Comparison of ENCODE assay signal across 12 cellular contexts in the genomic region with DNA sequence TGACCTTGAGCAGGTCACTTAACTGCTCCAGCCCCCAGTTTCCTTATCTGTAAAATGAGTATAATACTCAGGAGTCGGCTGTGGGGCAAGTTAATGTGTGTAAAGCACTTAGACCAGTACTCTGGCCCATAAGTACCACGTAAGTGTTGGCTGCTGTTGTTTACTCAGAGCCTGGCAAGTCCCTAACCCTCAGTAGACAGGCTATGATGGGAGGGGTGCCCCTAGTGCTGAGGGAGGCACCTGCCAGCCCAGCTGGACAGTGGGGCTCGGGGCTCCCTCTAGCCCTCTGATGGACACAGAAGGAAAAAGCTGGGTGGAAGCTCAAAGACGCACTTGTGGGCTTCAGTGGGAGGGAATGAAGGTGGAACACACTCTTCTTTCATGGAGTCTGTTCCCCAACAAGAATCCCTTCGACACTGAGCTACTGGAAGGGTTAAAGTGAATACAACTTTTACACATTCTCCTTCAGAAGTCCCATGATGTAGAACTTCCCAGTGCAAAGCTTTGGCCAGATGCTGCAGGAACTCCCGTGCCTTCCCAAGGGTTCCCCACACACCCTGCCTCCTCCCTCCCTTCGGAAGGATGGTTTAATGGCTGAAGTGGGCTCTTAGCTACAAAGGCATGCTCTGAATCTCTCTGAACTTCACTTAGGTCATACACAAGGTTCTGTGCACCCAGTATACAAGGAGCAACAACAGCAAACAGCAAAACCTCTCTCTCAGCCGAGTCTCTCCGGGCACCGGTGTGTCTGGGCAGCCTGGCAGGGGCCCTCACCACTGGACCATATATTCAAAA.
"Had no signal": no experiment of that assay in that cellular context is flagged by ENCODE, and none has a peak within 500 bp of the region (broad histone marks: within the 10 kb centered on the region; RNA-seq: fewer than 3 reads in every experiment).

No MANE protein-coding gene starts in this region.

- H3K4me3 ChIP-seq: hepatocyte, thyroid gland had no signal

- DNase-seq: activated B cell treated with CpG ODN at 0.5 μM for 24 hours; activated effector memory CD4-positive, alpha-beta T cell treated with Interleukin-2 at 50 U/mL for 16 hours; activated T-cell treated with anti-CD3 and anti-CD28 coated beads, Interleukin-2, amount 50 U/mL, for 1 hour; effector memory CD8-positive, alpha-beta T cell; stimulated activated CD4-positive, alpha-beta T cell treated with anti-CD3 and anti-CD28 coated beads, Interleukin-4, amount 100 ng/mL, for 4 hours; T-helper 17 cell had no signal

- H3K27me3 Mint-ChIP-seq: activated B cell treated with CpG ODN at 0.5 μM for 24 hours; activated naive CD4-positive, alpha-beta T cell treated with anti-CD3 and anti-CD28 coated beads, Interleukin-2, amount 50 U/mL, for 24 hours; dendritic cell treated with granulocyte-macrophage colony-stimulating factor and Interleukin-4, amounts not matched to agents 40 ng/mL and 50 ng/mL, for 4 days; effector memory CD8-positive, alpha-beta T cell had no signal

- H3K4me1 Mint-ChIP-seq: activated B cell treated with CpG ODN at 0.5 μM for 24 hours; activated naive CD4-positive, alpha-beta T cell treated with anti-CD3 and anti-CD28 coated beads, Interleukin-2, amount 50 U/mL, for 24 hours had no signal

- H3K36me3 ChIP-seq: thyroid gland had no signal

- H3K9me3 ChIP-seq: thyroid gland had no signal

- H3K27ac ChIP-seq: epithelial cell of prostate, hepatocyte, thyroid gland had no signal

- H3K36me3 Mint-ChIP-seq: activated naive CD4-positive, alpha-beta T cell treated with anti-CD3 and anti-CD28 coated beads, Interleukin-2, amount 50 U/mL, for 24 hours had no signal

- H3K9me3 Mint-ChIP-seq: activated B cell treated with CpG ODN at 0.5 μM for 24 hours; activated naive CD4-positive, alpha-beta T cell treated with anti-CD3 and anti-CD28 coated beads, Interleukin-2, amount 50 U/mL, for 24 hours; dendritic cell treated with granulocyte-macrophage colony-stimulating factor and Interleukin-4, amounts not matched to agents 40 ng/mL and 50 ng/mL, for 4 days; effector memory CD8-positive, alpha-beta T cell had no signal

- H2AFZ ChIP-seq: hepatocyte had no signal

- H3K4me3 Mint-ChIP-seq: activated B cell treated with CpG ODN at 0.5 μM for 24 hours; activated naive CD4-positive, alpha-beta T cell treated with anti-CD3 and anti-CD28 coated beads, Interleukin-2, amount 50 U/mL, for 24 hours; dendritic cell treated with granulocyte-macrophage colony-stimulating factor and Interleukin-4, amounts not matched to agents 40 ng/mL and 50 ng/mL, for 4 days; effector memory CD8-positive, alpha-beta T cell; mesothelial cell of epicardium; T-helper 17 cell had no signal

- H3K27ac Mint-ChIP-seq: activated B cell treated with CpG ODN at 0.5 μM for 24 hours; activated naive CD4-positive, alpha-beta T cell treated with anti-CD3 and anti-CD28 coated beads, Interleukin-2, amount 50 U/mL, for 24 hours; dendritic cell treated with granulocyte-macrophage colony-stimulating factor and Interleukin-4, amounts not matched to agents 40 ng/mL and 50 ng/mL, for 4 days; effector memory CD8-positive, alpha-beta T cell; mesothelial cell of epicardium; T-helper 17 cell had no signal

- H3K4me2 ChIP-seq: hepatocyte had no signal

- H3K27me3 ChIP-seq: hepatocyte, thyroid gland had no signal
